1 cellular context compared by ENCODE assay signal in genomic region chr1:116860167-116860566, GRCh38. TPM values are rescaled to one million over a fixed set of nuclear protein-coding genes. Genes with fewer than 3 reads are reported as not detected.
"Had no signal": no experiment of that assay in that cellular context is flagged by ENCODE, and none has a peak within 500 bp of the region (broad histone marks: within the 10 kb centered on the region; RNA-seq: fewer than 3 reads in every experiment).

No MANE protein-coding gene starts in this region.

RNA-seq across cellular contexts. Expression of gene PTGFRN, which starts 49.5 kb away (rescaled TPM):
- polyA plus RNA-seq: IgD-negative memory B cell had no signal
